In the genomic region with DNA sequence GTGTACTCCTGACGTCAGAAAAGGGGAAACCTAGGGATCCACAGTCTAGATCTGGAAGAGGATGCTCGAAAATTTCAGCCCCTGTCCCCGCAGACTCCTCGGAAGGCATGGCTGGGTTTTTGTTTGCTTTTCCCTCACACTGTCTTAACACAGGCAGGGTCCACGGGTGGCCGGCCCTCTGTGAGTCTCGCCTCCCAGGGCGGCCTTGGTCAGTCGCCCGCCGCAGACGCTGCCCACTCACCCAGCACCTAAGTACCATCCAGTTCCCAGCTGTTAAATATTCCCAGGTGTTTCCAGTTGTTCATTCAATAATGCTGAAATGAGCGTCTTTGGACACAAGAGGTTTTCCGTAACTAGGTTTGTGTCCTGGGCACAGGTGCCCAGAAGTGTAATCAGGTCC, we compare ENCODE assay signal across 24 cellular contexts.
DNase-seq lines count a peak whose midpoint lies in the region; ATAC-seq and TF ChIP-seq lines count a peak whose summit lies in the region.
"Had no signal": no experiment of that assay in that cellular context is flagged by ENCODE, and none has a peak within 500 bp of the region (broad histone marks: within the 10 kb centered on the region; RNA-seq: fewer than 3 reads in every experiment).

No MANE protein-coding gene starts in this region.

- ATAC-seq in Right ventricle myocardium superior (ENCODE audit: poor library complexity) (no peak), HG03457 (IDR thresholded peaks at IDR 0.05; ENCODE audit: unreplicated experiment) (no peak)

- H3K4me3 ChIP-seq in right atrium auricular region (no peak overlapping the region), tibial nerve (no peak overlapping the region)
- H3K4me3 ChIP-seq: GM23248, PC-9 had no signal

- WGBS in tibial nerve, 2 donors, result 81 to 88% methylated on average over 14 of the region's 14 CpGs

- H3K27me3 ChIP-seq in right atrium auricular region (no peaks in the 10 kb centered on the region), tibial nerve (no peaks in the 10 kb centered on the region)

- intact Hi-C loops in Right ventricle myocardium superior (cut with DNase I), result no loop called here
- intact Hi-C loops in posterior vena cava (cut with DNase I), result loop anchor here in 1 of 2 donors (10.0 kb wide), 1 partner anchor 944 kb away; no protein-coding TSS in a partner anchor

- TF ChIP-seq EP300 in tibial nerve (IDR thresholded peaks at IDR 0.05), result no peak

- no peaks in the 10 kb centered on the region for H3K9me3 ChIP-seq in right atrium auricular region
- no peaks in the 10 kb centered on the region for H3K9me3 ChIP-seq in tibial nerve

- H3K4me1 ChIP-seq in right atrium auricular region, result no peaks in the 10 kb centered on the region
- peaks cover 0 to 10% (median 3%) of the 10 kb centered on the region in 4 donors for H3K4me1 ChIP-seq in tibial nerve

- no peak for TF ChIP-seq CTCF in right atrium auricular region (IDR thresholded peaks at IDR 0.05)
- no peak for TF ChIP-seq CTCF in tibial nerve (IDR thresholded peaks at IDR 0.05)

- DNase-seq in Right ventricle myocardium superior (peak; percentile 17), right atrium auricular region (ENCODE audit: low spot score) (no peak), posterior vena cava (ENCODE audit: low spot score) (peak; percentile 76), tibial nerve (ENCODE audit: low spot score in 2 of 2) (no peak), NCI-H1105 treated with DMSO at 0.1 percent for 48 hours (lab: John Stamatoyannopoulos, UW) (no peak), NCI-H1092 treated with DMSO at 0.1 percent for 48 hours (lab: John Stamatoyannopoulos, UW) (no peak)
- DNase-seq: 8988T; ACHN; CD4-positive, CD25-positive, alpha-beta regulatory T cell; DMS153; DND-41; GM23248; H9; MM.1S; NCI-H1417 treated with DMSO at 0.1 percent for 48 hours; NCI-H1694 treated with DMSO at 0.1 percent for 48 hours; NCI-H2081; NCI-H2227 treated with DMSO at 0.1 percent for 48 hours; NCI-H526 treated with DMSO at 0.1 percent for 48 hours; PC-9; SHP77 had no signal

- H3K27ac ChIP-seq in right atrium auricular region (no peak overlapping the region), cingulate gyrus (ENCODE audit: low read depth, low read length) (peak overlapping the region; percentile 78), tibial nerve (peak overlapping the region in 3 of 4 donors; percentile 52 to 83 (median 74))
- H3K27ac ChIP-seq: GM23248, KMS-11, PC-9 had no signal

- no peak for TF ChIP-seq POLR2A in tibial nerve (IDR thresholded peaks at IDR 0.05)

- H3K36me3 ChIP-seq in right atrium auricular region (no peaks in the 10 kb centered on the region), tibial nerve (no peaks in the 10 kb centered on the region)

Comparison
In these comparisons a context has a peak if more than half of its experiments do, and no peak if none do; other contexts are left out.
1. DNase-seq: peak in Right ventricle myocardium superior (single experiment) and posterior vena cava (single experiment); none in right atrium auricular region (single experiment), tibial nerve (0 of 2), NCI-H1105 treated with DMSO at 0.1 percent for 48 hours (single experiment) and NCI-H1092 treated with DMSO at 0.1 percent for 48 hours (single experiment).
2. H3K27ac ChIP-seq: peak in cingulate gyrus (single experiment) and tibial nerve (3 of 4); none in right atrium auricular region (0 of 2).